In the genomic region with DNA sequence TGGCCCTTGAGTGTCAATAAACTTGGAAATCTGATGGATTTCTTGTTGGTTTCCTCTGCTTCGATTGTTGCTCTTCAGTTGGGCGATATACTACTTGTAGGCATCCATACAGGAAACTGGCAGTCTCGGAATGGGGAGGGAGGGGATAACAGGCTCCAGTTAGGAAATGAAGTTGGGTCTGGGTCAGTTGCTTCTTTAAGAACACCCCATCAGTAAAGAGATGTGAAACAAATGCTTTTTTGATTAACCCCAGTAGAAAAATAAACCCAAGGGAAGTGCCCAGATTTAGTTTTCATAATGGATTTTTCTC, we compare ENCODE assay signal across 9 cellular contexts. TPM values are rescaled to one million over a fixed set of nuclear protein-coding genes. Genes with fewer than 3 reads are reported as not detected.
DNase-seq lines count a peak whose midpoint lies in the region; FAIRE-seq and TF ChIP-seq lines count a peak whose summit lies in the region.
"Had no signal": no experiment of that assay in that cellular context is flagged by ENCODE, and none has a peak within 500 bp of the region (broad histone marks: within the 10 kb centered on the region; RNA-seq: fewer than 3 reads in every experiment).

No MANE protein-coding gene starts in this region.

- peaks cover 56% of the 10 kb centered on the region for H3K79me2 ChIP-seq in MM.1S (ENCODE audit: low read length)
- H3K79me2 ChIP-seq in H1 (ENCODE audit: control insufficient read depth in 1 of 2, insufficient read depth in 2 of 2, low read length in 2 of 2) = peaks cover 5 to 53% of the 10 kb centered on the region in 2 experiments; a peak in 3 of 4 replicates

- H3K9ac ChIP-seq in MM.1S (ENCODE audit: low read length) = peak overlapping the region; percentile 96
- peak overlapping the region; percentile 54 to 86 (median 78) for H3K9ac ChIP-seq in H1 (replicated peaks in 1 of 4; ENCODE audit: extremely low read depth in 1 of 4, low read depth in 3 of 4, low read length in 3 of 4)

- CTCF ChIA-PET in H1 (lab: Charles Lee; ENCODE audit: partially characterized antibody) = interaction anchor here (1.1 kb wide), 1 partner anchor 60 kb away, joined by 3 read pairs; no protein-coding TSS in a partner anchor

- H2BK12ac ChIP-seq in H1 (ENCODE audit: low read depth, low read length) = no peak overlapping the region

- H2BK5ac ChIP-seq in H1 (ENCODE audit: low read depth, low read length) = peak overlapping the region; percentile 54; the same call in 1 of the 2 replicates

- no peak for TF ChIP-seq RAD21 in H1 (IDR thresholded peaks at IDR 0.05 in 1 of 2, conservative IDR thresholded peaks at IDR 0.05 in 1 of 2; ENCODE audit: low read depth in 2 of 2, low read length in 2 of 2)

- H3K18ac ChIP-seq in H1 (ENCODE audit: extremely low read depth, low read length) = no peak overlapping the region

- intact Hi-C loops in cardiac septum (cut with DNase I) (no loop called here), ovary (cut with DNase I) (no loop called here)

- no peak overlapping the region for H2AK5ac ChIP-seq in H1 (ENCODE audit: low read depth, low read length)

- no peaks in the 10 kb centered on the region for H3F3A ChIP-seq in MM.1S (ENCODE audit: insufficient read depth, low read length)

- DNase-seq in right atrium auricular region (ENCODE audit: low spot score) (no peak), cardiac septum (ENCODE audit: low spot score) (no peak), MM.1S (no peak), H1 (ENCODE audit: low read depth in 1 of 2, low spot score in 2 of 2) (no peak), ovary (no peak), NK-92 (lab: John Stamatoyannopoulos, UW; ENCODE audit: unreplicated experiment) (no peak), GM12891 (ENCODE audit: insufficient read length, low spot score) (no peak), T1000 (lab: John Stamatoyannopoulos, UW) (no peak)

- peak overlapping the region; percentile 85 for H3K4me2 ChIP-seq in MM.1S (ENCODE audit: low read depth, low read length)
- peak overlapping the region; percentile 74 to 83 for H3K4me2 ChIP-seq in H1 (ENCODE audit: insufficient read depth in 1 of 2, low read depth in 2 of 2, low read length in 2 of 2)

- WGBS in H1 (ENCODE audit: extremely low coverage in 1 of 2, insufficient coverage in 1 of 2, insufficient read length in 1 of 2, insufficient replicate concordance in 2 of 2, low coverage in 1 of 2, low lambda C conversion rate in 2 of 2, missing lambda C conversion rate in 1 of 2), 2 experiments = 4% methylated on average over 3 of the region's 3 CpGs; no CpG with 5 or more reads in 1 of the 2 experiments
- WGBS in ovary, 3 donors = 1% methylated on average over 3 of the region's 3 CpGs

- no peak overlapping the region for H3K14ac ChIP-seq in H1 (ENCODE audit: insufficient read length)

- H3K9me3 ChIP-seq in right atrium auricular region (no peaks in the 10 kb centered on the region), MM.1S (replicated peaks; ENCODE audit: insufficient read depth, low read length) (no peaks in the 10 kb centered on the region; the same call in 1 of the 2 replicates), H1 (ENCODE audit: insufficient read depth in 2 of 2, low read depth in 1 of 2, low read length in 1 of 2) (no peaks in the 10 kb centered on the region), ovary (no peaks in the 10 kb centered on the region)

- H4K5ac ChIP-seq in H1 (ENCODE audit: insufficient read length, low read depth, low read length) = peak overlapping the region; percentile 86

- H3K27ac ChIP-seq in right atrium auricular region (peak overlapping the region; percentile 91 to 99), MM.1S (ENCODE audit: low read length) (peak overlapping the region; percentile 77; the same call in 1 of the 2 replicates), H1 (ENCODE audit: low read depth, low read length) (peak overlapping the region; percentile 81), ovary (peak overlapping the region; percentile 80 to 93)

- H3K79me1 ChIP-seq in H1 (ENCODE audit: low read depth, low read length) = no peaks in the 10 kb centered on the region

- H3K4me3 ChIP-seq in right atrium auricular region = peak overlapping the region; percentile 80 to 98
- peak overlapping the region; percentile 98 for H3K4me3 ChIP-seq in MM.1S (ENCODE audit: low read length)
- H3K4me3 ChIP-seq in H1 (ENCODE audit: extremely low read depth in 1 of 4, insufficient read depth in 2 of 4, low read depth in 3 of 4, low read length in 4 of 4) = peak overlapping the region; percentile 75 to 99 (median 98)
- H3K4me3 ChIP-seq in ovary = peak overlapping the region; percentile 76

- H3K23me2 ChIP-seq in H1 (ENCODE audit: low read depth, low read length) = peaks cover 5% of the 10 kb centered on the region; the same call in 1 of the 2 replicates

- POLR2A ChIA-PET in H1 (lab: Charles Lee; ENCODE audit: partially characterized antibody) = interaction anchor here (1.0 to 1.2 kb wide), 2 partner anchors 8 to 29 kb away, joined by 3 to 4 read pairs; no protein-coding TSS in a partner anchor

- H4K8ac ChIP-seq in H1 (ENCODE audit: extremely low read depth, insufficient read depth, low read length) = peak overlapping the region; percentile 85; the same call in 1 of the 2 replicates

- H2BK15ac ChIP-seq in H1 (ENCODE audit: low read length) = no peak overlapping the region

- no peaks in the 10 kb centered on the region for H4K20me1 ChIP-seq in MM.1S (ENCODE audit: insufficient read depth, low read length)
- peaks cover 1 to 4% of the 10 kb centered on the region in 2 experiments for H4K20me1 ChIP-seq in H1 (replicated peaks in 1 of 2; ENCODE audit: control insufficient read depth in 1 of 2, insufficient read depth in 2 of 2, low read length in 2 of 2)

- H3K4me1 ChIP-seq in right atrium auricular region (peaks cover 0 to 22% of the 10 kb centered on the region in 2 donors), MM.1S (ENCODE audit: low read length) (peaks cover 9% of the 10 kb centered on the region), H1 (replicated peaks in 1 of 4; ENCODE audit: control insufficient read depth in 3 of 4, insufficient read depth in 4 of 4, low read length in 3 of 4) (peaks cover 0 to 4% (median 0%) of the 10 kb centered on the region in 4 experiments; a peak in 1 of 7 replicates), ovary (ENCODE audit: insufficient read depth) (peaks cover 2% of the 10 kb centered on the region)

- H2BK120ac ChIP-seq in H1 (replicated peaks; ENCODE audit: low read depth, low read length) = peak overlapping the region; percentile 60

- no peaks in the 10 kb centered on the region for H3K9me2 ChIP-seq in MM.1S (replicated peaks; ENCODE audit: insufficient read depth, low read length)

- TF ChIP-seq CTCF in right atrium auricular region (IDR thresholded peaks at IDR 0.05) = no peak
- no peak for TF ChIP-seq CTCF in MM.1S (IDR thresholded peaks at IDR 0.05; ENCODE audit: low read length)
- TF ChIP-seq CTCF in H1 (IDR thresholded peaks at IDR 0.05; ENCODE audit: control extremely low read depth in 1 of 3, insufficient read depth in 1 of 3, low read depth in 1 of 3, low read length in 3 of 3) = no peak
- TF ChIP-seq CTCF in ovary (IDR thresholded peaks at IDR 0.05) = no peak

- H3K4ac ChIP-seq in H1 (replicated peaks; ENCODE audit: insufficient read length, low read depth, low read length) = peak overlapping the region; percentile 80

- no peak overlapping the region for H3K23ac ChIP-seq in H1 (ENCODE audit: insufficient read length)

- H2AFZ ChIP-seq in MM.1S (ENCODE audit: low read length) (peak overlapping the region; percentile 99), H1 (ENCODE audit: low read length) (peak overlapping the region; percentile 95)

- H4K91ac ChIP-seq in H1 (replicated peaks; ENCODE audit: insufficient read length, low read length) = no peak overlapping the region

- TF ChIP-seq POLR2A in H1 (IDR thresholded peaks at IDR 0.05; ENCODE audit: control extremely low read depth in 1 of 2, low read depth in 2 of 2, low read length in 2 of 2) = no peak
- no peak for TF ChIP-seq POLR2A in ovary (IDR thresholded peaks at IDR 0.05)
- TF ChIP-seq POLR2A in GM12891 (IDR thresholded peaks at IDR 0.05; ENCODE audit: low read depth, low read length) = no peak

- FAIRE-seq in H1 (lab: Jason Lieb, UNC) = no peak
- FAIRE-seq in GM12891 (lab: Jason Lieb, UNC) = no peak

- no peaks in the 10 kb centered on the region for H3K27me3 ChIP-seq in right atrium auricular region
- H3K27me3 ChIP-seq in MM.1S (replicated peaks; ENCODE audit: insufficient read depth, low read length) = no peaks in the 10 kb centered on the region
- H3K27me3 ChIP-seq in H1 (replicated peaks in 1 of 4; ENCODE audit: control insufficient read depth in 3 of 4, extremely low read depth in 1 of 4, insufficient read depth in 3 of 4, low read length in 3 of 4) = no peaks in the 10 kb centered on the region
- H3K27me3 ChIP-seq in ovary = no peaks in the 10 kb centered on the region

- TF ChIP-seq EP300 in H1 (IDR thresholded peaks at IDR 0.05; ENCODE audit: borderline replicate concordance in 1 of 2, low read depth in 2 of 2, low read length in 2 of 2) (no peak), ovary (IDR thresholded peaks at IDR 0.05) (no peak)

- H3K36me3 ChIP-seq in right atrium auricular region (no peaks in the 10 kb centered on the region), MM.1S (replicated peaks; ENCODE audit: insufficient read depth, low read length) (no peaks in the 10 kb centered on the region), H1 (ENCODE audit: control insufficient read depth in 2 of 4, insufficient read depth in 4 of 4, low read length in 3 of 4) (no peaks in the 10 kb centered on the region), ovary (no peaks in the 10 kb centered on the region)

- peak overlapping the region; percentile 84 for H3K56ac ChIP-seq in H1 (replicated peaks; ENCODE audit: insufficient read length, low read depth, low read length)

- H2BK20ac ChIP-seq in H1 (ENCODE audit: low read length) = no peak overlapping the region

RNA-seq across cellular contexts. Expression of gene CHMP2B, which starts 0.7 kb away (rescaled TPM):
- total RNA-seq in right atrium auricular region (10 to 100 TPM; 30.7 to 32.4 TPM), cardiac septum (37.2 TPM), ovary (10 to 100 TPM; 29.0 to 45.3 (median 38.8) TPM)
- total RNA-seq in H1 (2021; fragmentation: NEBNext Ultra II Directional; extraction: Animal tissue kit (Norgen Biotek cat#: 25700)) = 49.3 and 56.5 TPM in 2 replicates
- polyA plus RNA-seq in H1 (2011; rRNA removed) (14.0 and 16.1 TPM in 2 replicates), ovary (10 to 100 TPM; 26.2 to 31.2 TPM)
- polyA plus RNA-seq in H1 (2011; cell fraction: cytosol; rRNA removed) = 24.4 TPM
- 8.3 TPM for polyA plus RNA-seq in H1 (2011; cell fraction: nucleus; rRNA removed)
- 24.1 to 39.6 TPM (median 26.7 TPM) in 4 replicates for polyA plus RNA-seq in H1 (2012, experiment 1 of 2)
- polyA plus RNA-seq in H1 (2012, experiment 2 of 2) = 4.6 TPM
- 46.0 TPM for polyA plus RNA-seq in H1 (2013, experiment 1 of 2)
- polyA plus RNA-seq in H1 (2013, experiment 2 of 2) = 45.7 TPM
- polyA minus RNA-seq in H1 (2011; rRNA and poly(A)+ RNA removed) = 3.1 and 3.2 TPM in 2 replicates
- polyA minus RNA-seq in H1 (2011; cell fraction: cytosol; rRNA and poly(A)+ RNA removed) = 12.2 TPM
- polyA minus RNA-seq in H1 (2011; cell fraction: nucleus; rRNA and poly(A)+ RNA removed) = 16.2 TPM
- polyA plus RNA-seq in GM12891 (2012; ENCODE audit: low read depth, missing spikeins) = 12.3 TPM

RNA-seq across cellular contexts. Expression of gene POU1F1, which starts 48.6 kb away (rescaled TPM):
- total RNA-seq in right atrium auricular region = not detected
- total RNA-seq in cardiac septum = not detected
- total RNA-seq in H1 (2021; fragmentation: NEBNext Ultra II Directional; extraction: Animal tissue kit (Norgen Biotek cat#: 25700)) = not detected in 2 replicates
- polyA plus RNA-seq in H1 (2011; rRNA removed) = not detected in 2 replicates
- not detected for polyA plus RNA-seq in H1 (2011; cell fraction: cytosol; rRNA removed)
- not detected for polyA plus RNA-seq in H1 (2011; cell fraction: nucleus; rRNA removed)
- not detected in 4 replicates for polyA plus RNA-seq in H1 (2012, experiment 1 of 2)
- not detected for polyA plus RNA-seq in H1 (2012, experiment 2 of 2)
- not detected for polyA plus RNA-seq in H1 (2013, experiment 1 of 2)
- not detected for polyA plus RNA-seq in H1 (2013, experiment 2 of 2)
- polyA minus RNA-seq in H1 (2011; rRNA and poly(A)+ RNA removed) = not detected in 2 replicates
- not detected for polyA minus RNA-seq in H1 (2011; cell fraction: cytosol; rRNA and poly(A)+ RNA removed)
- polyA minus RNA-seq in H1 (2011; cell fraction: nucleus; rRNA and poly(A)+ RNA removed) = not detected
- not detected for total RNA-seq in ovary
- polyA plus RNA-seq in ovary = not detected
- polyA plus RNA-seq in GM12891 (2012; ENCODE audit: low read depth, missing spikeins) = not detected
- total RNA-seq: lung microvascular endothelial cell had no signal
